8 cellular contexts compared by ENCODE assay signal in the genomic region with DNA sequence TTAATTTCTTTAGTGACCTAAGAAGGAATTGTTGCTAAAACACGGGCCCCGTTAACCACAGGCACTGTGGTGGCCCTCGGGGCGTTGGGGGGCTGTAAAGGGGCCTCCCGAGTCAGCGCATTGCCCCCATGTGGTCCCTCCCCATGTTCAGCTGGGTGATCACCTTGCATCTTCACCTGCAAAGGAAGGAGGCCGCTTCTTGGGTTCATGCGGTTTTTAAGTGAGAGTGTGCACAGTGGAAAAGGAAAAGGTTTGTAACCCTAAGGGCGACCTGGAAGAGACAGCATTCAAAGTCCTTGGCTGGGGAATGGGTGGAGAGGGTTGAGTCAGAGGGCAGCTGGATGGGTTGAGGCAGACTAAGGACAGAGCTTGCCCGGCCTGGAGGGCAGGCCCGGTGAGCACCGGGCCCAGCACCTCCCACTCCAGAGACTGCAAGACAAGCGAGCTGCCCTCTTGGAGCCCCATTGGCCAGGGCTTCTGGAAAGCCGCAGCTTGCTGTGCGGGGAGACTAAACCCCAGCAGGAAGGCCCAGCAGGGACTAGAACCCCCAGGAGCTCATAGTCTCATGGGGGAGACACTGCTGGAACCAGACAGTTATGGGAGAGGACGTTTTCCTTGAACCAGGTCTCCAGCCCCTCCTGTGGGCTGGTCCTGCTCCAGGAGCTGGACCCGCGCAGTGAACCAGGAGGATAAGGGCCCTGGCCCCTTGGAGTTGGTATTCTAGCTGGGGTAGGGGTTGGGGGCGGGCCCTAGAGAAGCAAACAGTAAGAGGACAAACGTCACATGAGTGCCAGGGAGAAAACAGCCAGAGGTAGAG. TPM values are rescaled to one million over a fixed set of nuclear protein-coding genes. Genes with fewer than 3 reads are reported as not detected.
DNase-seq lines count a peak whose midpoint lies in the region; ATAC-seq and TF ChIP-seq lines count a peak whose summit lies in the region.

No MANE protein-coding gene starts in this region.

- TF ChIP-seq CTCF in AG04450 (IDR thresholded peaks at IDR 0.05; ENCODE audit: low read depth, low read length), result no peak

- no peaks in the 10 kb centered on the region for H3K36me3 Mint-ChIP-seq in IgD-negative memory B cell
- peaks cover 0 to 16% (median 8%) of the 10 kb centered on the region in 5 donors for H3K36me3 Mint-ChIP-seq in naive thymus-derived CD4-positive, alpha-beta T cell
- peaks cover 19% of the 10 kb centered on the region for H3K36me3 Mint-ChIP-seq in activated T-helper 1 cell treated with anti-CD3 and anti-CD28 coated beads, Interleukin-12 subunit alpha, Interleukin-12 subunit beta, Interleukin-2, Interleukin-4 antibody, amounts not matched to agents 30 ng/mL and 10 ng/mL and 1 ng/mL, durations not matched to agents 14 hours and 24 hours and 36 hours (ENCODE audit: low read depth)

- peaks cover 0 to 20% (median 3%) of the 10 kb centered on the region in 3 experiments for H3K36me3 ChIP-seq in naive thymus-derived CD4-positive, alpha-beta T cell (ENCODE audit: control insufficient read depth in 2 of 3, insufficient read depth in 3 of 3, low read length in 3 of 3)

- H3K27me3 ChIP-seq in AG04450 (ENCODE audit: control insufficient read depth, insufficient read depth, low read length), result no peaks in the 10 kb centered on the region
- no peaks in the 10 kb centered on the region for H3K27me3 ChIP-seq in naive thymus-derived CD4-positive, alpha-beta T cell (ENCODE audit: control insufficient read depth in 2 of 2, insufficient read depth in 2 of 2, low read length in 2 of 2)

- intact Hi-C loops in naive thymus-derived CD4-positive, alpha-beta T cell (cut with micrococcal nuclease), result loop anchor here (1.0 to 10.0 kb wide), 4 partner anchors 57 to 1294 kb away; partner anchors contain the start of gene RGMA (in 1 of the 2)
- intact Hi-C loops in activated T-helper 1 cell treated with anti-CD3 and anti-CD28 coated beads, Interleukin-12 subunit alpha, Interleukin-12 subunit beta, Interleukin-2, Interleukin-4 antibody, amounts not matched to agents 30 ng/mL and 10 ng/mL and 1 ng/mL, durations not matched to agents 14 hours and 24 hours and 36 hours (cut with micrococcal nuclease), result loop anchor here (1.0 to 5.0 kb wide), 2 partner anchors 967 to 1090 kb away; no protein-coding TSS in a partner anchor

- H3K4me1 Mint-ChIP-seq in IgD-negative memory B cell, result peaks cover 12 to 23% (median 19%) of the 10 kb centered on the region in 3 donors
- H3K4me1 Mint-ChIP-seq in naive thymus-derived CD4-positive, alpha-beta T cell, result peaks cover 9 to 36% (median 27%) of the 10 kb centered on the region in 7 donors
- H3K4me1 Mint-ChIP-seq in activated T-helper 1 cell treated with anti-CD3 and anti-CD28 coated beads, Interleukin-12 subunit alpha, Interleukin-12 subunit beta, Interleukin-2, Interleukin-4 antibody, amounts not matched to agents 30 ng/mL and 10 ng/mL and 1 ng/mL, durations not matched to agents 14 hours and 24 hours and 36 hours (ENCODE audit: low read depth), result peaks cover 30% of the 10 kb centered on the region

- no peak overlapping the region for H3K4me3 ChIP-seq in AG04450 (ENCODE audit: low read depth, low read length)
- no peak overlapping the region for H3K4me3 ChIP-seq in naive thymus-derived CD4-positive, alpha-beta T cell (ENCODE audit: low read length)

- no peak overlapping the region for H3K4me3 Mint-ChIP-seq in IgD-negative memory B cell
- H3K4me3 Mint-ChIP-seq in naive thymus-derived CD4-positive, alpha-beta T cell, result peak overlapping the region in 2 of 10 donors; percentile 51 to 68
- no peak overlapping the region for H3K4me3 Mint-ChIP-seq in activated T-helper 1 cell treated with anti-CD3 and anti-CD28 coated beads, Interleukin-12 subunit alpha, Interleukin-12 subunit beta, Interleukin-2, Interleukin-4 antibody, amounts not matched to agents 30 ng/mL and 10 ng/mL and 1 ng/mL, durations not matched to agents 14 hours and 24 hours and 36 hours

- no peaks in the 10 kb centered on the region; the same call in 1 of the 2 replicates for H3K9me3 ChIP-seq in AG04450 (ENCODE audit: control insufficient read depth, insufficient read depth, low read length)
- H3K9me3 ChIP-seq in naive thymus-derived CD4-positive, alpha-beta T cell (ENCODE audit: control insufficient read depth in 2 of 3, low read length in 3 of 3), result no peaks in the 10 kb centered on the region

- ATAC-seq in naive thymus-derived CD4-positive, alpha-beta T cell, result no peak
- ATAC-seq in GM18870 (IDR thresholded peaks at IDR 0.05; ENCODE audit: unreplicated experiment), result no peak

- H3K27me3 Mint-ChIP-seq in IgD-negative memory B cell, result peaks cover 2% of the 10 kb centered on the region
- no peaks in the 10 kb centered on the region for H3K27me3 Mint-ChIP-seq in naive thymus-derived CD4-positive, alpha-beta T cell
- no peaks in the 10 kb centered on the region for H3K27me3 Mint-ChIP-seq in activated T-helper 1 cell treated with anti-CD3 and anti-CD28 coated beads, Interleukin-12 subunit alpha, Interleukin-12 subunit beta, Interleukin-2, Interleukin-4 antibody, amounts not matched to agents 30 ng/mL and 10 ng/mL and 1 ng/mL, durations not matched to agents 14 hours and 24 hours and 36 hours (ENCODE audit: insufficient read depth)

- H3K4me1 ChIP-seq in naive thymus-derived CD4-positive, alpha-beta T cell (ENCODE audit: control insufficient read depth in 2 of 2, insufficient read depth in 2 of 2, low read length in 2 of 2), result peaks cover 5 to 11% of the 10 kb centered on the region in 2 donors

- H3K27ac ChIP-seq in AG04450 (ENCODE audit: low read depth, low read length), result peak overlapping the region; percentile 11
- H3K27ac ChIP-seq in naive thymus-derived CD4-positive, alpha-beta T cell (ENCODE audit: low read depth, low read length), result no peak overlapping the region

- H3K9me3 Mint-ChIP-seq in IgD-negative memory B cell, result no peaks in the 10 kb centered on the region
- H3K9me3 Mint-ChIP-seq in naive thymus-derived CD4-positive, alpha-beta T cell, result peaks cover 0 to 2% (median 0%) of the 10 kb centered on the region in 11 donors
- H3K9me3 Mint-ChIP-seq in activated T-helper 1 cell treated with anti-CD3 and anti-CD28 coated beads, Interleukin-12 subunit alpha, Interleukin-12 subunit beta, Interleukin-2, Interleukin-4 antibody, amounts not matched to agents 30 ng/mL and 10 ng/mL and 1 ng/mL, durations not matched to agents 14 hours and 24 hours and 36 hours, result no peaks in the 10 kb centered on the region

- CTCF ChIA-PET in AG04450 (lab: Charles Lee), result interaction anchor here (0.6 to 4.9 kb wide), 29 partner anchors 10 to 1295 kb away, joined by 3 to 75 read pairs (median 4); partner anchors contain the start of gene RGMA
- CTCF ChIA-PET in naive thymus-derived CD4-positive, alpha-beta T cell (lab: Charles Lee), result interaction anchor here (1.0 to 1.4 kb wide), 4 partner anchors 15 to 1090 kb away, joined by 3 to 6 read pairs (median 4); no protein-coding TSS in a partner anchor

- no peak for DNase-seq in AG04450 (ENCODE audit: low read depth, low spot score)
- DNase-seq in ecto neural progenitor cell (ENCODE audit: low spot score), result peak; percentile 46
- DNase-seq in naive thymus-derived CD4-positive, alpha-beta T cell, result no peak
- no peak for DNase-seq in activated T-helper 1 cell treated with anti-CD3 and anti-CD28 coated beads, Interleukin-12 subunit alpha, Interleukin-12 subunit beta, Interleukin-2, Interleukin-4 antibody, amounts not matched to agents 30 ng/mL and 10 ng/mL and 1 ng/mL, durations not matched to agents 14 hours and 24 hours and 36 hours (ENCODE audit: low spot score)
- DNase-seq in cortex of kidney (lab: John Stamatoyannopoulos, UW), result no peak
- DNase-seq in A172 (ENCODE audit: low spot score), result no peak

- POLR2A ChIA-PET in AG04450 (lab: Yijun Ruan, JAX), result interaction anchor here (0.6 to 1.1 kb wide), 3 partner anchors 34 to 975 kb away, joined by 3 to 5 read pairs (median 4); no protein-coding TSS in a partner anchor
- POLR2A ChIA-PET in naive thymus-derived CD4-positive, alpha-beta T cell (lab: Charles Lee), result no interaction called here

- H3K27ac Mint-ChIP-seq in IgD-negative memory B cell, result peak overlapping the region; percentile 29 to 76 (median 52)
- H3K27ac Mint-ChIP-seq in naive thymus-derived CD4-positive, alpha-beta T cell, result peak overlapping the region; percentile 24 to 84 (median 71)
- no peak overlapping the region for H3K27ac Mint-ChIP-seq in activated T-helper 1 cell treated with anti-CD3 and anti-CD28 coated beads, Interleukin-12 subunit alpha, Interleukin-12 subunit beta, Interleukin-2, Interleukin-4 antibody, amounts not matched to agents 30 ng/mL and 10 ng/mL and 1 ng/mL, durations not matched to agents 14 hours and 24 hours and 36 hours

RNA-seq across cellular contexts. Expression of gene RGMA, which starts 59.2 kb away (rescaled TPM):
- polyA plus RNA-seq in AG04450 (2011; rRNA removed), result 0.17 and 0.36 TPM in 2 replicates
- 0.13 and 0.18 TPM in 2 replicates for polyA minus RNA-seq in AG04450 (2011; rRNA and poly(A)+ RNA removed)
- polyA plus RNA-seq in IgD-negative memory B cell, result not detected
- total RNA-seq in naive thymus-derived CD4-positive, alpha-beta T cell, result 1 to 10 TPM in 1 of 5 experiments, not detected in 4; 1.1 TPM
- not detected for polyA plus RNA-seq in naive thymus-derived CD4-positive, alpha-beta T cell
- 0.34 and 0.54 TPM in 2 replicates for total RNA-seq in activated T-helper 1 cell treated with anti-CD3 and anti-CD28 coated beads, Interleukin-12 subunit alpha, Interleukin-12 subunit beta, Interleukin-2, Interleukin-4 antibody, amounts not matched to agents 30 ng/mL and 10 ng/mL and 1 ng/mL, durations not matched to agents 14 hours and 24 hours and 36 hours
- total RNA-seq in A172 (2014; rRNA removed; shearing (Covaris generic)), result 0.05 and 0.90 TPM in 2 replicates
